Comparison of ENCODE assay signal across 11 cellular contexts in genomic region chr10:73650537-73651331, GRCh38. TPM values are rescaled to one million over a fixed set of nuclear protein-coding genes. Genes with fewer than 3 reads are reported as not detected.
DNase-seq lines count a peak whose midpoint lies in the region; ATAC-seq and TF ChIP-seq lines count a peak whose summit lies in the region.
"Had no signal": no experiment of that assay in that cellular context is flagged by ENCODE, and none has a peak within 500 bp of the region (broad histone marks: within the 10 kb centered on the region; RNA-seq: fewer than 3 reads in every experiment).

No MANE protein-coding gene starts in this region.

- intact Hi-C loops in vagina (cut with DNase I): no loop called here

- no peak for TF ChIP-seq POLR2A in vagina (IDR thresholded peaks at IDR 0.05)

- no peak overlapping the region for H3K27ac ChIP-seq in vagina

- peaks cover 19% of the 10 kb centered on the region for H3K4me1 ChIP-seq in vagina

- H3K4me3 ChIP-seq in vagina: no peak overlapping the region

- no peaks in the 10 kb centered on the region for H3K9me3 ChIP-seq in vagina

- DNase-seq in ELF-1 (ENCODE audit: low read depth, low spot score): peak; percentile 50
- peak; percentile 91 for DNase-seq in amniotic epithelial cell (ENCODE audit: low read depth)
- DNase-seq in myocyte (ENCODE audit: low read depth): peak; percentile 98
- DNase-seq in ACHN: no peak
- no peak for DNase-seq in stimulated activated CD4-positive, alpha-beta T cell treated with anti-CD3 and anti-CD28 coated beads, Interleukin-4, amount 100 ng/mL, for 4 hours
- DNase-seq in vagina (ENCODE audit: extremely low spot score in 2 of 2): no peak
- DNase-seq: activated CD8-positive, alpha-beta T cell treated with anti-CD3 and anti-CD28 coated beads for 36 hours; NCI-H2171 had no signal

- H3K36me3 ChIP-seq in vagina: no peaks in the 10 kb centered on the region

- no peaks in the 10 kb centered on the region for H3K27me3 ChIP-seq in vagina

- ATAC-seq in HG02981 (IDR thresholded peaks at IDR 0.05; ENCODE audit: unreplicated experiment): peak; percentile 57
- ATAC-seq in HG03571 (IDR thresholded peaks at IDR 0.05; ENCODE audit: unreplicated experiment): no peak
- ATAC-seq: activated CD8-positive, alpha-beta T cell treated with anti-CD3 and anti-CD28 coated beads for 36 hours had no signal

- TF ChIP-seq CTCF in vagina (IDR thresholded peaks at IDR 0.05): no peak

- in situ Hi-C loops in ACHN (cut with HindIII; ENCODE audit: low pct_ligation_motif_present, low pct_unique_long_range_greater_than_20kb, low sequenced_read_pairs): no loop called here

RNA-seq across cellular contexts. Expression of gene SYNPO2L, which starts 5.1 kb away (rescaled TPM):
- total RNA-seq in myocyte (22.8 and 41.4 TPM in 2 replicates), vagina (0.49 TPM)
- 34.3 TPM for polyA plus RNA-seq in myocyte (2012)
- total RNA-seq: activated CD8-positive, alpha-beta T cell treated with anti-CD3 and anti-CD28 coated beads for 36 hours had no signal
- polyA plus RNA-seq: neural cell had no signal

RNA-seq across cellular contexts. Expression of gene MYOZ1, which starts 9.5 kb away (rescaled TPM):
- 4.7 and 5.5 TPM in 2 replicates for total RNA-seq in myocyte
- polyA plus RNA-seq in myocyte (2012): 8.3 TPM
- not detected for total RNA-seq in vagina
- total RNA-seq: activated CD8-positive, alpha-beta T cell treated with anti-CD3 and anti-CD28 coated beads for 36 hours had no signal

RNA-seq across cellular contexts. Expression of gene AGAP5, which starts 47.2 kb away (rescaled TPM):
- total RNA-seq in myocyte (3.3 and 6.6 TPM in 2 replicates), vagina (5.4 TPM)
- polyA plus RNA-seq in myocyte (2012): 4.0 TPM

RNA-seq across cellular contexts. Expression of gene USP54, which starts 59.6 kb away (rescaled TPM):
- total RNA-seq in myocyte (79.9 and 88.8 TPM in 2 replicates), vagina (27.7 TPM)
- polyA plus RNA-seq in myocyte (2012): 46.4 TPM

Comparison
In these comparisons a context has a peak if more than half of its experiments do, and no peak if none do; other contexts are left out.
1. DNase-seq: peak in ELF-1 (single experiment), amniotic epithelial cell (single experiment) and myocyte (single experiment); none in ACHN (single experiment), stimulated activated CD4-positive, alpha-beta T cell treated with anti-CD3 and anti-CD28 coated beads, Interleukin-4, amount 100 ng/mL, for 4 hours (0 of 2) and vagina (0 of 2).
2. RNA of gene SYNPO2L, which starts 5.1 kb away (total RNA-seq): 22.8 to 41.4 TPM in myocyte; 0.49 TPM in vagina (single experiment); every median in the first group is over 10 times any median in the second.